17 cellular contexts compared by ENCODE assay signal in the genomic region with DNA sequence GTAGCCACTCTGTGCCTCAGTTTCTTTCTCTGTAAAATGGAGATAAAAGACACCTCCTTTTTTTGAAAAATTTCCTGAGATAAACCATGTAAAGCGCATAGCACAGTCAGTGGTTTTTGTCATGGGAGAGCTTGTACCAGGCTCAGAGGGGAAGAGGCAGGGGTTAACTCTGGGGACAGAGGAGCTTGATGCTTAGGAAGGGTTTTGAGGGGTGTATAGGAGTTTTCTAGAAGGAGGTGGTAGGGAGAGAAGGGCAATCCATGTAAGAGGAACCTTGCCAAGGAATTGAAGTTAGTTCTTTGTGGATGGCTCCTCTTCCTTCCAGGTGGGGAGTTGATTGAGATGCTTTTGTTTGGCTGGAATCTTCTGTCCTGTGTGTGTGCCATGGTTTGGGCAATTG.
"Had no signal": no experiment of that assay in that cellular context is flagged by ENCODE, and none has a peak within 500 bp of the region (broad histone marks: within the 10 kb centered on the region; RNA-seq: fewer than 3 reads in every experiment).

No MANE protein-coding gene starts in this region.

- H3K9me3 ChIP-seq: adrenal gland, gastroesophageal sphincter, lower lobe of right lung, pancreas, thyroid gland, vagina had no signal

- H3K36me3 ChIP-seq: adrenal gland, cardiac muscle cell, lower lobe of right lung, pancreas, thyroid gland, vagina had no signal

- H3K27ac Mint-ChIP-seq: activated CD4-positive, alpha-beta memory T cell treated with anti-CD3 and anti-CD28 coated beads for 36 hours; activated CD8-positive, alpha-beta memory T cell treated with anti-CD3 and anti-CD28 coated beads, Interleukin-2, amount 10 ng/mL, durations not matched to agents 7 days and 5 days; activated naive CD4-positive, alpha-beta T cell treated with anti-CD3 and anti-CD28 coated beads, Interleukin-2, amount 10 ng/mL, durations not matched to agents 7 days and 5 days; activated T-helper 2 cell treated with anti-CD3 and anti-CD28 coated beads, Interferon-gamma antibody, Interleukin-2, Interleukin-4, amounts not matched to agents 10 μg/mL and 5 μg/mL and 100 μg/mL, durations not matched to agents 14 hours and 24 hours and 36 hours had no signal

- ATAC-seq: activated CD8-positive, alpha-beta memory T cell treated with anti-CD3 and anti-CD28 coated beads, Interleukin-2, amount 10 ng/mL, durations not matched to agents 7 days and 5 days; gastroesophageal sphincter; lower lobe of right lung had no signal

- H3K4me1 Mint-ChIP-seq: activated CD8-positive, alpha-beta memory T cell treated with anti-CD3 and anti-CD28 coated beads, Interleukin-2, amount 10 ng/mL, durations not matched to agents 7 days and 5 days; activated naive CD4-positive, alpha-beta T cell treated with anti-CD3 and anti-CD28 coated beads, Interleukin-2, amount 10 ng/mL, durations not matched to agents 7 days and 5 days had no signal

- H3K27me3 ChIP-seq: adrenal gland, cardiac muscle cell, gastroesophageal sphincter, pancreas, thyroid gland, vagina had no signal

- H3K9me3 Mint-ChIP-seq: activated CD4-positive, alpha-beta memory T cell treated with anti-CD3 and anti-CD28 coated beads for 36 hours; activated naive CD4-positive, alpha-beta T cell treated with anti-CD3 and anti-CD28 coated beads, Interleukin-2, amount 10 ng/mL, durations not matched to agents 7 days and 5 days; activated T-helper 2 cell treated with anti-CD3 and anti-CD28 coated beads, Interferon-gamma antibody, Interleukin-2, Interleukin-4, amounts not matched to agents 10 μg/mL and 5 μg/mL and 100 μg/mL, durations not matched to agents 14 hours and 24 hours and 36 hours had no signal

- H3K36me3 Mint-ChIP-seq: activated CD4-positive, alpha-beta memory T cell treated with anti-CD3 and anti-CD28 coated beads for 36 hours; activated CD8-positive, alpha-beta memory T cell treated with anti-CD3 and anti-CD28 coated beads, Interleukin-2, amount 10 ng/mL, durations not matched to agents 7 days and 5 days; activated naive CD4-positive, alpha-beta T cell treated with anti-CD3 and anti-CD28 coated beads, Interleukin-2, amount 10 ng/mL, durations not matched to agents 7 days and 5 days had no signal

- H3K27me3 Mint-ChIP-seq: activated CD4-positive, alpha-beta memory T cell treated with anti-CD3 and anti-CD28 coated beads for 36 hours; activated CD8-positive, alpha-beta memory T cell treated with anti-CD3 and anti-CD28 coated beads, Interleukin-2, amount 10 ng/mL, durations not matched to agents 7 days and 5 days had no signal

- H3K4me3 Mint-ChIP-seq: activated CD4-positive, alpha-beta memory T cell treated with anti-CD3 and anti-CD28 coated beads for 36 hours; activated CD8-positive, alpha-beta memory T cell treated with anti-CD3 and anti-CD28 coated beads, Interleukin-2, amount 10 ng/mL, durations not matched to agents 7 days and 5 days; activated naive CD4-positive, alpha-beta T cell treated with anti-CD3 and anti-CD28 coated beads, Interleukin-2, amount 10 ng/mL, durations not matched to agents 7 days and 5 days had no signal

- H3K4me1 ChIP-seq: gastroesophageal sphincter, pancreas had no signal

- H3K4me3 ChIP-seq: adrenal gland, cardiac muscle cell, gastroesophageal sphincter, lower lobe of right lung, pancreas, thyroid gland, vagina had no signal

- H3K27ac ChIP-seq: gastroesophageal sphincter, lower lobe of right lung, pancreas, thyroid gland, vagina had no signal

- DNase-seq: activated CD4-positive, alpha-beta memory T cell treated with anti-CD3 and anti-CD28 coated beads for 36 hours; activated CD8-positive, alpha-beta memory T cell treated with anti-CD3 and anti-CD28 coated beads, Interleukin-2, amount 10 ng/mL, durations not matched to agents 7 days and 5 days; activated naive CD4-positive, alpha-beta T cell treated with anti-CD3 and anti-CD28 coated beads, Interleukin-2, amount 10 ng/mL, durations not matched to agents 7 days and 5 days; activated T-cell treated with anti-CD3 and anti-CD28 coated beads, Interleukin-2, amount 50 U/mL, for 1 hour; adrenal gland; erythroblast; left colon; lower lobe of right lung; midbrain; pancreas; stimulated activated CD4-positive, alpha-beta T cell treated with anti-CD3 and anti-CD28 coated beads, Interleukin-1b, Interleukin-23, amount 100 ng/mL, for 48 hours; T1000; thyroid gland had no signal
